8 cellular contexts compared by ENCODE assay signal in the genomic region with DNA sequence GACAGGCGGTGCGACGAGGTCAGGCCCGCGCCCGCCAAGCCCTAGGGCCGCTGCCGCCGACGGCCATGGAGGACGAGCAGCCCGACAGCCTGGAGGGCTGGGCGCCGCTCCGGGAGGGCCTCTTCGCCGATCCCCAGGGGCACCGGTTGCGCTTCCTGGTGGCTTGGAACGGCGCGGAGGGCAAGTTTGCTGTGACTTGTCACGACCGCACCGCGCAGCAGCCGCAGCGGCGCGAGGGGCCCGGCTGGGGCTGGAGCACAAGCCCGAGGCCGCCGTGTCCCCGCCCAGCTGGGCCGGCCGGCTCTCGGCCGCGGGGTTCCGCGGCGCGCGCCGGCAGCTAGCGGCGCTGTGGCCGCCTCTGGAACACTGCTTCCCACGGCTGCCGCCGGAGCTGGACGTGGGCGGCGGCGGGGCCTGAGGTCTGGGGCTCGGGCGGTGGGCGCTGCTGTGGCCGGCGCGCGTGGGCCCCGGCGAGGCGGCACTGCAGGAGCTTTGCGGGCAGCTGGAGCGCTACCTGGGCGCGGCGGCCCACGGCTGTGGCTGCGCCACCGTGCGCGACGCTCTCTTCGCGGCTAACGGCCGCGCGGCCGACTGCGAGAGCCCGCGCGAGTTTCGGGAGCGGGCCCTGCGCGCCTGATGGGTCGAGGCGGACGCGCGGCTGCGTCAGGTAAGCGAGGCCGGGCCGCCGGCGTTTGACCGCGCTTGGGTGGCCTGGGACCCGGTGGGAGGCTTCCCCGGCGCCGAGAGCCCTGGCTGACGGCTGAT.
DNase-seq lines count a peak whose midpoint lies in the region; ATAC-seq and TF ChIP-seq lines count a peak whose summit lies in the region.
"Not testable (repeated sequence)": the region's sequence is repeated elsewhere in the genome, so short reads cannot be mapped to it uniquely, and the experiment has no call there.

No MANE protein-coding gene starts in this region.

- not testable (repeated sequence) for H3K9ac ChIP-seq in MM.1S (ENCODE audit: low read length)

- peaks cover 29% of the 10 kb centered on the region for H3K27me3 ChIP-seq in MM.1S (replicated peaks; ENCODE audit: insufficient read depth, low read length)
- not testable (repeated sequence) for H3K27me3 ChIP-seq in iPS DF 6.9 (ENCODE audit: control insufficient read depth, insufficient read depth, low read length)

- H3K36me3 Mint-ChIP-seq in HFFc6 (ENCODE audit: low read depth); activated CD4-positive, alpha-beta T cell treated with anti-CD3 and anti-CD28 coated beads, Interleukin-2, amount 10 ng/mL, durations not matched to agents 24 days and 14 days (ENCODE audit: low read depth); central memory CD8-positive, alpha-beta T cell (ENCODE audit: insufficient read depth): not testable (repeated sequence)

- not testable (repeated sequence) for H3K79me2 ChIP-seq in MM.1S (ENCODE audit: low read length)

- not testable (repeated sequence) for H3K4me1 ChIP-seq in MM.1S (ENCODE audit: low read length); iPS DF 6.9 (ENCODE audit: control insufficient read depth, insufficient read depth, low read length); urinary bladder (ENCODE audit: insufficient read depth)

- intact Hi-C loops in activated CD4-positive, alpha-beta T cell treated with anti-CD3 and anti-CD28 coated beads, Interleukin-2, amount 10 ng/mL, durations not matched to agents 24 days and 14 days (cut with micrococcal nuclease); posterior cingulate gyrus (cut with DNase I): not testable (repeated sequence)

- H3K27ac Mint-ChIP-seq in HFFc6: peak overlapping the region; percentile 90; the same call in 1 of the 2 replicates
- not testable (repeated sequence) for H3K27ac Mint-ChIP-seq in activated CD4-positive, alpha-beta T cell treated with anti-CD3 and anti-CD28 coated beads, Interleukin-2, amount 10 ng/mL, durations not matched to agents 24 days and 14 days
- H3K27ac Mint-ChIP-seq in central memory CD8-positive, alpha-beta T cell (ENCODE audit: low read depth): peak overlapping the region; percentile 89

- not testable (repeated sequence) for H3K4me1 Mint-ChIP-seq in HFFc6 (ENCODE audit: low read depth); activated CD4-positive, alpha-beta T cell treated with anti-CD3 and anti-CD28 coated beads, Interleukin-2, amount 10 ng/mL, durations not matched to agents 24 days and 14 days; central memory CD8-positive, alpha-beta T cell

- in situ Hi-C loops in GM13976 (cut with MboI; ENCODE audit: low sequenced_read_pairs, unreplicated experiment): not testable (repeated sequence)

- peak; percentile 74 for ATAC-seq in central memory CD8-positive, alpha-beta T cell (replicated peaks; ENCODE audit: extremely low read depth, poor library complexity, severe bottlenecking)

- peak; percentile 31 for DNase-seq in GM13976 (ENCODE audit: low spot score)
- DNase-seq in HFFc6: peak; percentile 21
- DNase-seq in MM.1S; iPS DF 6.9 (ENCODE audit: low read depth, low spot score): not testable (repeated sequence)
- peak; percentile 75 for DNase-seq in activated CD4-positive, alpha-beta T cell treated with anti-CD3 and anti-CD28 coated beads, Interleukin-2, amount 10 ng/mL, durations not matched to agents 24 days and 14 days
- peak; percentile 16 to 25 for DNase-seq in central memory CD8-positive, alpha-beta T cell (ENCODE audit: low spot score in 2 of 2)
- peak in 9 of 10 donors; percentile 9 to 88 (median 20) for DNase-seq in posterior cingulate gyrus

- not testable (repeated sequence) for H3K4me3 ChIP-seq in MM.1S (ENCODE audit: low read length)
- H3K4me3 ChIP-seq in iPS DF 6.9 (ENCODE audit: low read length) (peak overlapping the region; percentile 36; the same call in 1 of the 2 replicates), urinary bladder (ENCODE audit: low read depth, low read length) (peak overlapping the region; percentile 52)

- H3K9me3 Mint-ChIP-seq in HFFc6; activated CD4-positive, alpha-beta T cell treated with anti-CD3 and anti-CD28 coated beads, Interleukin-2, amount 10 ng/mL, durations not matched to agents 24 days and 14 days; central memory CD8-positive, alpha-beta T cell: not testable (repeated sequence)

- not testable (repeated sequence) for H3K9me3 ChIP-seq in MM.1S (replicated peaks; ENCODE audit: insufficient read depth, low read length); iPS DF 6.9 (ENCODE audit: control insufficient read depth, insufficient read depth, low read length)

- not testable (repeated sequence) for H3F3A ChIP-seq in MM.1S (ENCODE audit: insufficient read depth, low read length)

- H2AFZ ChIP-seq in MM.1S (ENCODE audit: low read length): not testable (repeated sequence)

- H3K36me3 ChIP-seq in MM.1S (replicated peaks; ENCODE audit: insufficient read depth, low read length); iPS DF 6.9 (ENCODE audit: control insufficient read depth, insufficient read depth, low read length); urinary bladder (ENCODE audit: insufficient read depth): not testable (repeated sequence)

- not testable (repeated sequence) for H3K27me3 Mint-ChIP-seq in HFFc6 (ENCODE audit: insufficient read depth); central memory CD8-positive, alpha-beta T cell
- peaks cover 26% of the 10 kb centered on the region for H3K27me3 Mint-ChIP-seq in activated CD4-positive, alpha-beta T cell treated with anti-CD3 and anti-CD28 coated beads, Interleukin-2, amount 10 ng/mL, durations not matched to agents 24 days and 14 days

- not testable (repeated sequence) for H4K20me1 ChIP-seq in MM.1S (ENCODE audit: insufficient read depth, low read length)

- peak overlapping the region; percentile 34; the same call in 1 of the 2 replicates for H3K4me2 ChIP-seq in MM.1S (ENCODE audit: low read depth, low read length)

- H3K4me3 Mint-ChIP-seq in HFFc6: peak overlapping the region; percentile 93
- not testable (repeated sequence) for H3K4me3 Mint-ChIP-seq in activated CD4-positive, alpha-beta T cell treated with anti-CD3 and anti-CD28 coated beads, Interleukin-2, amount 10 ng/mL, durations not matched to agents 24 days and 14 days
- peak overlapping the region; percentile 80 for H3K4me3 Mint-ChIP-seq in central memory CD8-positive, alpha-beta T cell

- not testable (repeated sequence) for H3K9me2 ChIP-seq in MM.1S (replicated peaks; ENCODE audit: insufficient read depth, low read length)

- not testable (repeated sequence) for TF ChIP-seq CTCF in GM13976 (IDR thresholded peaks at IDR 0.05; ENCODE audit: borderline replicate concordance, control extremely low read depth, extremely low read depth, insufficient read depth, missing control alignments); MM.1S (IDR thresholded peaks at IDR 0.05; ENCODE audit: low read length)
- TF ChIP-seq CTCF in HFFc6 (IDR thresholded peaks at IDR 0.05): 0 out of 2 replicates have a peak, but pooled peaks have one; percentile 7

- WGBS in iPS DF 6.9 (ENCODE audit: insufficient coverage, insufficient read length): no CpG with 5 or more reads among the region's 110 CpGs
- whole genome bisulfite sequencing in urinary bladder: under 1% methylated on average over 100 of the region's 110 CpGs

- not testable (repeated sequence) for H3K27ac ChIP-seq in MM.1S (ENCODE audit: low read length); iPS DF 6.9 (ENCODE audit: low read length)
- peak overlapping the region; percentile 87 for H3K27ac ChIP-seq in urinary bladder (ENCODE audit: low read depth)
